8 cellular contexts compared by ENCODE assay signal in the genomic region with DNA sequence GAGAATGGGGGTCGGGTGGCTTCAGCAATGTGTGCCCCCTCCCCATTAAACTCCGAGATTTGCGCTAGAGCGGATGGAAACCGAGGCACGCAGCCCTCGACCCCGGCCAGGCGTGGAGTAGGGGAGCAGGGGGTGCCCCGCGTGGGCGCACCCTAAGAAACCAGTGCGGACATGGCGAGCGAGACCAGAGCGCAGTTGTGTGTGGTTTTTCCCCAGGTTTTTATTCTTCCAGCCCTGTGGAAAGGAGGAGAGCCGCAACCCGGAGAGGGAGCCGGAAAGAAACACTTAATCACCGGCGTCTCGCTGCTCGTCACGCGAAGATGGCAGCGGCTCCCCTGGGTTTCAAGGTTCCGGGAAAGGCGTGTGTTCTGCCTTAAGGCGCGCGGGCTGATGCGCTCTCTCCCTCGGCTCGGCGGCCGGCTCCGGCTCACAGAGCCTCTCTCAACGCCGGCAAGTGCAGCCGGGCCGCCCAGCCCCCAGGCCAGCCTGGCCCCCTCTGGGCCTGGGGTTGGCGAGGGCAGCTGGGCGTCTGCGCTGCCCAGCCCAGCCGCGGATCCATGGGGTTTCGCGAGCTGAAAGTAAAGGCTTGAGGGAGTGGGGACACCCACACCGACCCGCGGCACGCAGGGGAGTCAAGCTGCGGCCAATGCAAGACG.
DNase-seq lines count a peak whose midpoint lies in the region; ATAC-seq, FAIRE-seq and TF ChIP-seq lines count a peak whose summit lies in the region.

No MANE protein-coding gene starts in this region.

- peak overlapping the region; percentile 86 for H3K27ac ChIP-seq in upper lobe of right lung

- no peaks in the 10 kb centered on the region for H3K9me3 ChIP-seq in mononuclear cell (ENCODE audit: low read depth, low read length)
- H3K9me3 ChIP-seq in upper lobe of right lung, result no peaks in the 10 kb centered on the region

- no peaks in the 10 kb centered on the region for H3K27me3 Mint-ChIP-seq in T-helper 2 cell treated with Interferon-gamma antibody and Interleukin-4, amounts not matched to agents 5 μg/mL and 100 μg/mL, for 36 hours (ENCODE audit: low read depth)

- H3K27ac Mint-ChIP-seq in T-helper 2 cell treated with Interferon-gamma antibody and Interleukin-4, amounts not matched to agents 5 μg/mL and 100 μg/mL, for 36 hours, result peak overlapping the region; percentile 97

- ATAC-seq in upper lobe of right lung, result peak; percentile 1

- no peak for DNase-seq in GM12892 (ENCODE audit: insufficient read length)
- DNase-seq in T-helper 2 cell treated with Interferon-gamma antibody and Interleukin-4, amounts not matched to agents 5 μg/mL and 100 μg/mL, for 36 hours (ENCODE audit: low spot score), result no peak
- DNase-seq in ecto neural progenitor cell (ENCODE audit: low spot score), result peak; percentile 69
- DNase-seq in upper lobe of right lung, result peak; percentile 67
- DNase-seq in NCI-H2171 (lab: John Stamatoyannopoulos, UW), result no peak
- DNase-seq in NCI-H2029 (lab: John Stamatoyannopoulos, UW), result no peak
- DNase-seq in NCI-H2107 treated with DMSO at 0.1 percent for 48 hours (lab: John Stamatoyannopoulos, UW; ENCODE audit: unreplicated experiment), result no peak

- H3K9me3 Mint-ChIP-seq in T-helper 2 cell treated with Interferon-gamma antibody and Interleukin-4, amounts not matched to agents 5 μg/mL and 100 μg/mL, for 36 hours, result no peaks in the 10 kb centered on the region

- H3K27me3 ChIP-seq in mononuclear cell (ENCODE audit: insufficient read depth, low read length) (no peaks in the 10 kb centered on the region), upper lobe of right lung (no peaks in the 10 kb centered on the region)

- peak overlapping the region; percentile 42 for H3K4me3 ChIP-seq in mononuclear cell (ENCODE audit: low read length)
- H3K4me3 ChIP-seq in upper lobe of right lung, result peak overlapping the region; percentile 50

- FAIRE-seq in GM12892 (lab: Jason Lieb, UNC), result peak; percentile 66

- intact Hi-C loops in upper lobe of right lung (cut with DNase I), result no loop called here

- no peaks in the 10 kb centered on the region for H3K36me3 ChIP-seq in upper lobe of right lung

- H3K4me3 Mint-ChIP-seq in T-helper 2 cell treated with Interferon-gamma antibody and Interleukin-4, amounts not matched to agents 5 μg/mL and 100 μg/mL, for 36 hours, result peak overlapping the region; percentile 84

- H3K4me1 ChIP-seq in mononuclear cell (ENCODE audit: insufficient read depth, low read length) (peaks cover 74% of the 10 kb centered on the region), upper lobe of right lung (peaks cover 20% of the 10 kb centered on the region)

- TF ChIP-seq CTCF in upper lobe of right lung (IDR thresholded peaks at IDR 0.05), result no peak

- H3K36me3 Mint-ChIP-seq in T-helper 2 cell treated with Interferon-gamma antibody and Interleukin-4, amounts not matched to agents 5 μg/mL and 100 μg/mL, for 36 hours (ENCODE audit: low read depth), result no peaks in the 10 kb centered on the region

- H3K4me1 Mint-ChIP-seq in T-helper 2 cell treated with Interferon-gamma antibody and Interleukin-4, amounts not matched to agents 5 μg/mL and 100 μg/mL, for 36 hours (ENCODE audit: low read depth), result peaks cover 32% of the 10 kb centered on the region

- no peak for TF ChIP-seq POLR2A in GM12892 (IDR thresholded peaks at IDR 0.05; ENCODE audit: low read depth, low read length)

Comparison
In these comparisons a context has a peak if more than half of its experiments do, and no peak if none do; other contexts are left out.
1. DNase-seq: peak in ecto neural progenitor cell (single experiment) and upper lobe of right lung (single experiment); none in GM12892 (single experiment), T-helper 2 cell treated with Interferon-gamma antibody and Interleukin-4, amounts not matched to agents 5 μg/mL and 100 μg/mL, for 36 hours (single experiment), NCI-H2171 (single experiment), NCI-H2029 (single experiment) and NCI-H2107 treated with DMSO at 0.1 percent for 48 hours (single experiment).